Comparison of ENCODE assay signal across 24 cellular contexts in genomic region chr1:33824971-33825370, GRCh38. TPM values are rescaled to one million over a fixed set of nuclear protein-coding genes. Genes with fewer than 3 reads are reported as not detected.
DNase-seq lines count a peak whose midpoint lies in the region; ATAC-seq and TF ChIP-seq lines count a peak whose summit lies in the region.
"Had no signal": no experiment of that assay in that cellular context is flagged by ENCODE, and none has a peak within 500 bp of the region (broad histone marks: within the 10 kb centered on the region; RNA-seq: fewer than 3 reads in every experiment).

No MANE protein-coding gene starts in this region.

- no peak overlapping the region for H3K27ac Mint-ChIP-seq in activated CD4-positive, alpha-beta T cell treated with anti-CD3 and anti-CD28 coated beads, Interleukin-2, amount 10 ng/mL, durations not matched to agents 24 days and 14 days
- no peak overlapping the region for H3K27ac Mint-ChIP-seq in activated T-cell treated with anti-CD3 and anti-CD28 coated beads, Interleukin-2, amount 50 U/mL, for 72 hours
- H3K27ac Mint-ChIP-seq: CD14-positive monocyte; CD4-positive, alpha-beta T cell; CD8-positive, alpha-beta memory T cell had no signal

- TF ChIP-seq POLR2A in esophagus muscularis mucosa (IDR thresholded peaks at IDR 0.05; ENCODE audit: low read depth) (no peak), vagina (IDR thresholded peaks at IDR 0.05) (no peak)

- H3K4me1 ChIP-seq in esophagus muscularis mucosa (no peaks in the 10 kb centered on the region), vagina (no peaks in the 10 kb centered on the region)
- H3K4me1 ChIP-seq: A549; BE2C; BLaER1 treated with 17β-estradiol and CSF1 and Interleukin-3, amounts not matched to agents 10 nM and 100 nM had no signal

- DNase-seq in activated CD4-positive, alpha-beta T cell treated with anti-CD3 and anti-CD28 coated beads, Interleukin-2, amount 10 ng/mL, durations not matched to agents 24 days and 14 days, result peak; percentile 15
- no peak for DNase-seq in activated CD4-positive, alpha-beta T cell treated with anti-CD3 and anti-CD28 coated beads for 4 hours
- DNase-seq in esophagus muscularis mucosa (ENCODE audit: extremely low spot score), result peak; percentile 24
- peak; percentile 18 to 92 for DNase-seq in vagina (ENCODE audit: extremely low spot score in 2 of 2)
- DNase-seq in activated T-cell treated with anti-CD3 and anti-CD28 coated beads, Interleukin-2, amount 50 U/mL, for 48 hours, result no peak
- no peak for DNase-seq in activated T-cell treated with anti-CD3 and anti-CD28 coated beads, Interleukin-2, amount 50 U/mL, for 72 hours
- DNase-seq: ACHN; AML-193; BE2C; CD4-positive, alpha-beta T cell; CD8-positive, alpha-beta memory T cell; DMS 273 treated with DMSO at 0.1 percent for 48 hours; DMS79; EL; GDM1; GM23248; H9 had no signal

- no peak for TF ChIP-seq EP300 in esophagus muscularis mucosa (IDR thresholded peaks at IDR 0.05)

- H3K36me3 ChIP-seq in esophagus muscularis mucosa (no peaks in the 10 kb centered on the region), vagina (no peaks in the 10 kb centered on the region)
- H3K36me3 ChIP-seq: BE2C; BLaER1 treated with 17β-estradiol and CSF1 and Interleukin-3, amounts not matched to agents 10 nM and 100 nM had no signal

- H3K9me3 ChIP-seq in esophagus muscularis mucosa, result no peaks in the 10 kb centered on the region
- no peaks in the 10 kb centered on the region for H3K9me3 ChIP-seq in vagina
- H3K9me3 ChIP-seq: A549, BE2C had no signal

- no peaks in the 10 kb centered on the region for H3K9me3 Mint-ChIP-seq in activated CD4-positive, alpha-beta T cell treated with anti-CD3 and anti-CD28 coated beads, Interleukin-2, amount 10 ng/mL, durations not matched to agents 24 days and 14 days
- no peaks in the 10 kb centered on the region for H3K9me3 Mint-ChIP-seq in activated T-cell treated with anti-CD3 and anti-CD28 coated beads, Interleukin-2, amount 50 U/mL, for 72 hours
- H3K9me3 Mint-ChIP-seq: CD4-positive, alpha-beta T cell had no signal

- H3K27ac ChIP-seq in esophagus muscularis mucosa (replicated peaks in 1 of 4) (no peak overlapping the region), vagina (no peak overlapping the region)
- H3K27ac ChIP-seq: 22Rv1; A549; BLaER1 treated with 17β-estradiol and CSF1 and Interleukin-3, amounts not matched to agents 10 nM and 100 nM; GM23248 had no signal

- ATAC-seq in activated T-cell treated with anti-CD3 and anti-CD28 coated beads, Interleukin-2, amount 50 U/mL, for 72 hours (replicated peaks in 1 of 2), result no peak
- ATAC-seq: A549, GM12878, HCT116 had no signal

- H3K27me3 Mint-ChIP-seq in activated CD4-positive, alpha-beta T cell treated with anti-CD3 and anti-CD28 coated beads, Interleukin-2, amount 10 ng/mL, durations not matched to agents 24 days and 14 days, result no peaks in the 10 kb centered on the region
- H3K27me3 Mint-ChIP-seq in activated T-cell treated with anti-CD3 and anti-CD28 coated beads, Interleukin-2, amount 50 U/mL, for 72 hours (ENCODE audit: low read depth), result peaks cover 12% of the 10 kb centered on the region

- H3K4me3 ChIP-seq in esophagus muscularis mucosa, result no peak overlapping the region
- H3K4me3 ChIP-seq in vagina, result no peak overlapping the region
- H3K4me3 ChIP-seq: A549; BLaER1 treated with 17β-estradiol and CSF1 and Interleukin-3, amounts not matched to agents 10 nM and 100 nM; GM12878; GM23248 had no signal

- intact Hi-C loops in activated CD4-positive, alpha-beta T cell treated with anti-CD3 and anti-CD28 coated beads, Interleukin-2, amount 10 ng/mL, durations not matched to agents 24 days and 14 days (cut with micrococcal nuclease), result no loop called here
- intact Hi-C loops in esophagus muscularis mucosa (cut with DNase I), result no loop called here
- intact Hi-C loops in vagina (cut with DNase I), result loop anchor here (5.0 kb wide), 1 partner anchor 918 kb away; no protein-coding TSS in a partner anchor

- no CpG with 5 or more reads among the region's 1 CpG for WGBS in esophagus muscularis mucosa

- H3K36me3 Mint-ChIP-seq in activated CD4-positive, alpha-beta T cell treated with anti-CD3 and anti-CD28 coated beads, Interleukin-2, amount 10 ng/mL, durations not matched to agents 24 days and 14 days (ENCODE audit: low read depth), result no peaks in the 10 kb centered on the region
- H3K36me3 Mint-ChIP-seq in activated T-cell treated with anti-CD3 and anti-CD28 coated beads, Interleukin-2, amount 50 U/mL, for 72 hours (ENCODE audit: insufficient read depth in 2 of 2), result no peaks in the 10 kb centered on the region
- H3K36me3 Mint-ChIP-seq: CD14-positive monocyte had no signal

- H3K4me1 Mint-ChIP-seq in activated CD4-positive, alpha-beta T cell treated with anti-CD3 and anti-CD28 coated beads, Interleukin-2, amount 10 ng/mL, durations not matched to agents 24 days and 14 days, result no peaks in the 10 kb centered on the region
- no peaks in the 10 kb centered on the region for H3K4me1 Mint-ChIP-seq in activated T-cell treated with anti-CD3 and anti-CD28 coated beads, Interleukin-2, amount 50 U/mL, for 72 hours (ENCODE audit: low read depth)
- H3K4me1 Mint-ChIP-seq: CD14-positive monocyte; CD8-positive, alpha-beta memory T cell; H9 had no signal

- TF ChIP-seq CTCF in esophagus muscularis mucosa (IDR thresholded peaks at IDR 0.05) (no peak), vagina (IDR thresholded peaks at IDR 0.05) (no peak)

- peaks cover 0 to 19% (median 0%) of the 10 kb centered on the region in 4 donors for H3K27me3 ChIP-seq in esophagus muscularis mucosa
- H3K27me3 ChIP-seq in vagina, result no peaks in the 10 kb centered on the region
- H3K27me3 ChIP-seq: BE2C; BLaER1 treated with 17β-estradiol and CSF1 and Interleukin-3, amounts not matched to agents 10 nM and 100 nM had no signal

- no peak overlapping the region for H3K4me3 Mint-ChIP-seq in activated CD4-positive, alpha-beta T cell treated with anti-CD3 and anti-CD28 coated beads, Interleukin-2, amount 10 ng/mL, durations not matched to agents 24 days and 14 days
- H3K4me3 Mint-ChIP-seq in activated T-cell treated with anti-CD3 and anti-CD28 coated beads, Interleukin-2, amount 50 U/mL, for 72 hours, result no peak overlapping the region
- H3K4me3 Mint-ChIP-seq: CD14-positive monocyte; CD4-positive, alpha-beta T cell; CD8-positive, alpha-beta memory T cell; H9 had no signal

RNA-seq across cellular contexts. Expression of gene HMGB4, which starts 38.9 kb away (rescaled TPM):
- total RNA-seq in activated CD4-positive, alpha-beta T cell treated with anti-CD3 and anti-CD28 coated beads, Interleukin-2, amount 10 ng/mL, durations not matched to agents 24 days and 14 days, result not detected in 2 replicates
- total RNA-seq in esophagus muscularis mucosa, result not detected
- total RNA-seq in vagina, result not detected
- total RNA-seq in activated T-cell treated with anti-CD3 and anti-CD28 coated beads, Interleukin-2, amount 50 U/mL, for 72 hours, result not detected
- total RNA-seq: CD4-positive, alpha-beta T cell; CD8-positive, alpha-beta memory T cell; GM12878; GM23248; H1; H9 had no signal

Comparison
In these comparisons a context has a peak if more than half of its experiments do, and no peak if none do; other contexts are left out.
1. DNase-seq: peak in activated CD4-positive, alpha-beta T cell treated with anti-CD3 and anti-CD28 coated beads, Interleukin-2, amount 10 ng/mL, durations not matched to agents 24 days and 14 days (single experiment), esophagus muscularis mucosa (single experiment) and vagina (2 of 2); none in activated CD4-positive, alpha-beta T cell treated with anti-CD3 and anti-CD28 coated beads for 4 hours (0 of 2), activated T-cell treated with anti-CD3 and anti-CD28 coated beads, Interleukin-2, amount 50 U/mL, for 48 hours (0 of 2) and activated T-cell treated with anti-CD3 and anti-CD28 coated beads, Interleukin-2, amount 50 U/mL, for 72 hours (0 of 2).